ENCODE assay signal across 23 cellular contexts in the genomic region with DNA sequence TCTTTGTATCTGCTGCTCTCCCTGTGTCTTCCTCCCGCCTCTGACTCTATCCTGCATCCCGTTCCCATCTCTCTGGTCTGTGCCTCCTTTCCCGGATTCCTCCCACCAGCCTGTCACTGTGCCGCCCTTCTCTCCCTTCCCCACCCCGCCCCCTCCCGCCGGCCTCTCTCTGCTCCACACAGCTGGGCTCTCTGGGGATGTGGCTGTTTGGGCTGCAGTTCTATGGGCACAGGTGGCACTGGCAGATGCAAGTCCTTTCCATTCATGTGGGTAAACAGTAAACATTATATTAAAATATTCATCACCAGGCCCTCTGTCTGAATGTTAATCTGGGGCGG.
A peak's percentile ranks its signal among the peaks of the same experiment; 100 is the strongest.
DNase-seq lines count a peak whose midpoint lies in the region; ATAC-seq and TF ChIP-seq lines count a peak whose summit lies in the region.
"Had no signal": no experiment of that assay in that cellular context is flagged by ENCODE, and none has a peak within 500 bp of the region (broad histone marks: within the 10 kb centered on the region; RNA-seq: fewer than 3 reads in every experiment).

No MANE protein-coding gene starts in this region.

- no peaks in the 10 kb centered on the region for H3K36me3 Mint-ChIP-seq in brain
- H3K36me3 Mint-ChIP-seq: CD8-positive, alpha-beta memory T cell had no signal

- DNase-seq in NCI-H1105 treated with DMSO at 0.1 percent for 48 hours (lab: John Stamatoyannopoulos, UW) (peak; percentile 11), NCI-H1105 (lab: John Stamatoyannopoulos, UW) (no peak), NCI-H2227 treated with DMSO at 0.1 percent for 48 hours (lab: John Stamatoyannopoulos, UW) (peak; percentile 74), left ventricle myocardium superior (no peak), DMS153 treated with DMSO at 0.1 percent for 48 hours (lab: John Stamatoyannopoulos, UW; ENCODE audit: unreplicated experiment) (no peak), NK-92 (lab: John Stamatoyannopoulos, UW; ENCODE audit: unreplicated experiment) (no peak)
- DNase-seq in activated CD4-positive, CD25-positive, alpha-beta regulatory T cell treated with anti-CD3 and anti-CD28 coated beads, Interleukin-2, amount 50 U/mL, for 72 hours, result no peak
- DNase-seq: 8988T; activated CD4-positive, alpha-beta T cell treated with anti-CD3 and anti-CD28 coated beads for 36 hours; activated CD8-positive, alpha-beta memory T cell treated with anti-CD3 and anti-CD28 coated beads for 24 hours; activated T-cell treated with anti-CD3 and anti-CD28 coated beads, Interleukin-2, amount 50 U/mL, for 1 hour; brain microvascular endothelial cell; CD8-positive, alpha-beta memory T cell; DMS79; effector memory CD4-positive, alpha-beta T cell; foreskin keratinocyte; left cardiac atrium; mesendoderm; NCI-H226; Peyer's patch; T-helper 1 cell; transverse colon had no signal

- ATAC-seq in left ventricle myocardium superior, result no peak
- ATAC-seq: activated CD4-positive, alpha-beta T cell treated with anti-CD3 and anti-CD28 coated beads for 36 hours; foreskin keratinocyte; left cardiac atrium had no signal

- intact Hi-C loops in left ventricle myocardium superior (cut with micrococcal nuclease), result no loop called here

- H3K4me1 Mint-ChIP-seq in brain, result peaks cover 29% of the 10 kb centered on the region
- H3K4me1 Mint-ChIP-seq: activated CD4-positive, alpha-beta T cell treated with anti-CD3 and anti-CD28 coated beads for 36 hours; CD8-positive, alpha-beta memory T cell had no signal

- peak overlapping the region in 3 of 5 experiments; percentile 31 to 58 (median 35) for H3K27ac Mint-ChIP-seq in brain
- H3K27ac Mint-ChIP-seq: activated CD4-positive, alpha-beta T cell treated with anti-CD3 and anti-CD28 coated beads for 36 hours; CD8-positive, alpha-beta memory T cell had no signal

- TF ChIP-seq CTCF in brain (conservative IDR thresholded peaks at IDR 0.05), result no peak

- peaks cover 0 to 11% (median 4%) of the 10 kb centered on the region in 5 experiments for H3K9me3 Mint-ChIP-seq in brain
- H3K9me3 Mint-ChIP-seq: CD8-positive, alpha-beta memory T cell had no signal

- H3K4me3 Mint-ChIP-seq in brain, result no peak overlapping the region
- H3K4me3 Mint-ChIP-seq: activated CD4-positive, alpha-beta T cell treated with anti-CD3 and anti-CD28 coated beads for 36 hours; CD8-positive, alpha-beta memory T cell had no signal

- H3K27me3 Mint-ChIP-seq in brain, result no peaks in the 10 kb centered on the region

Comparison
In these comparisons a context has a peak if more than half of its experiments do, and no peak if none do; other contexts are left out.
1. DNase-seq: peak in NCI-H1105 treated with DMSO at 0.1 percent for 48 hours (single experiment) and NCI-H2227 treated with DMSO at 0.1 percent for 48 hours (single experiment); none in NCI-H1105 (single experiment), left ventricle myocardium superior (single experiment), activated CD4-positive, CD25-positive, alpha-beta regulatory T cell treated with anti-CD3 and anti-CD28 coated beads, Interleukin-2, amount 50 U/mL, for 72 hours (single experiment), DMS153 treated with DMSO at 0.1 percent for 48 hours (single experiment) and NK-92 (single experiment).